In genomic region chr7:112009081-112009480, GRCh38 we compare ENCODE assay signal across 12 cellular contexts.
DNase-seq lines count a peak whose midpoint lies in the region; ATAC-seq and TF ChIP-seq lines count a peak whose summit lies in the region.
"Had no signal": no experiment of that assay in that cellular context is flagged by ENCODE, and none has a peak within 500 bp of the region (broad histone marks: within the 10 kb centered on the region; RNA-seq: fewer than 3 reads in every experiment).

No MANE protein-coding gene starts in this region.

- no peaks in the 10 kb centered on the region for H3K36me3 ChIP-seq in lung (ENCODE audit: control insufficient read depth in 2 of 2, insufficient read depth in 2 of 2, low read length in 2 of 2)
- no peaks in the 10 kb centered on the region for H3K36me3 ChIP-seq in hepatocyte (replicated peaks; ENCODE audit: insufficient read depth, low read depth)
- no peaks in the 10 kb centered on the region for H3K36me3 ChIP-seq in aorta (ENCODE audit: control insufficient read depth in 1 of 2, insufficient read depth in 2 of 2, low read length in 1 of 2)
- H3K36me3 ChIP-seq: colonic mucosa, right atrium auricular region had no signal

- peaks cover 7 to 12% of the 10 kb centered on the region in 2 donors for H3K4me1 ChIP-seq in lung (ENCODE audit: control insufficient read depth in 2 of 2, insufficient read depth in 2 of 2, low read length in 2 of 2)
- no peaks in the 10 kb centered on the region for H3K4me1 ChIP-seq in hepatocyte (ENCODE audit: insufficient read depth)
- H3K4me1 ChIP-seq in aorta (ENCODE audit: control insufficient read depth in 1 of 2, insufficient read depth in 2 of 2, low read length in 2 of 2): peaks cover 0 to 2% of the 10 kb centered on the region in 2 donors
- H3K4me1 ChIP-seq: colonic mucosa had no signal

- H3K4me3 ChIP-seq in lung (no peak overlapping the region), hepatocyte (no peak overlapping the region), aorta (ENCODE audit: low read length in 2 of 2) (no peak overlapping the region)
- H3K4me3 ChIP-seq: colonic mucosa, right atrium auricular region had no signal

- H3K27me3 ChIP-seq in lung (ENCODE audit: control insufficient read depth, insufficient read depth) (no peaks in the 10 kb centered on the region), hepatocyte (no peaks in the 10 kb centered on the region), aorta (ENCODE audit: control insufficient read depth in 1 of 2, insufficient read depth in 2 of 2, low read length in 1 of 2) (peaks cover 0 to 3% of the 10 kb centered on the region in 2 donors)
- H3K27me3 ChIP-seq: colonic mucosa, right atrium auricular region had no signal

- no peak overlapping the region for H3K4me2 ChIP-seq in hepatocyte

- no peaks in the 10 kb centered on the region for H3K9me2 ChIP-seq in hepatocyte (replicated peaks; ENCODE audit: insufficient read depth)

- H3K9me3 ChIP-seq in lung (ENCODE audit: control insufficient read depth in 2 of 2, insufficient read depth in 1 of 2, low read length in 1 of 2): no peaks in the 10 kb centered on the region
- H3K9me3 ChIP-seq in hepatocyte (ENCODE audit: low read depth): no peaks in the 10 kb centered on the region
- H3K9me3 ChIP-seq in aorta (ENCODE audit: control insufficient read depth, low read length): peaks cover 3% of the 10 kb centered on the region
- H3K9me3 ChIP-seq: colonic mucosa, right atrium auricular region had no signal

- no peak overlapping the region for H3K27ac ChIP-seq in lung (ENCODE audit: low read depth in 1 of 2, low read length in 1 of 2)
- H3K27ac ChIP-seq in hepatocyte: no peak overlapping the region
- H3K27ac ChIP-seq in aorta (ENCODE audit: low read depth in 1 of 2, low read length in 2 of 2): no peak overlapping the region
- H3K27ac ChIP-seq: colonic mucosa, right atrium auricular region had no signal

- ATAC-seq in GM18867 (IDR thresholded peaks at IDR 0.05; ENCODE audit: unreplicated experiment): peak; percentile 72
- ATAC-seq in HG02981 (IDR thresholded peaks at IDR 0.05; ENCODE audit: unreplicated experiment): peak; percentile 54
- ATAC-seq in lung (ENCODE audit: insufficient read depth, low FRiP score): peak; percentile 64
- no peak for ATAC-seq in GM21360 (IDR thresholded peaks at IDR 0.05; ENCODE audit: unreplicated experiment)
- ATAC-seq in aorta (ENCODE audit: low FRiP score): no peak
- ATAC-seq: Right ventricle myocardium inferior had no signal

- TF ChIP-seq CTCF in lung (IDR thresholded peaks at IDR 0.05; ENCODE audit: control extremely low read depth, extremely low read depth) (no peak), hepatocyte (IDR thresholded peaks at IDR 0.05; ENCODE audit: poor library complexity) (no peak)

- DNase-seq in SW 1271 (lab: John Stamatoyannopoulos, UW): peak; percentile 22 to 59
- no peak for DNase-seq in lung (ENCODE audit: low spot score)
- DNase-seq in hepatocyte (ENCODE audit: low spot score): no peak
- DNase-seq in aorta: no peak
- no peak for DNase-seq in activated CD4-positive, alpha-beta T cell treated with anti-CD3 and anti-CD28 coated beads for 48 hours
- DNase-seq: colonic mucosa, GOT3 had no signal

- no peak overlapping the region for H2AFZ ChIP-seq in hepatocyte

- intact Hi-C loops in aorta (cut with DNase I): no loop called here

- H3K79me2 ChIP-seq in hepatocyte: peaks cover 9% of the 10 kb centered on the region

- no peaks in the 10 kb centered on the region for H4K20me1 ChIP-seq in hepatocyte (ENCODE audit: insufficient read depth, poor library complexity, severe bottlenecking)

Comparison
In these comparisons a context has a peak if more than half of its experiments do, and no peak if none do; other contexts are left out.
1. ATAC-seq: peak in GM18867 (single experiment), HG02981 (single experiment) and lung (single experiment); none in GM21360 (single experiment) and aorta (single experiment).
2. DNase-seq: peak in SW 1271 (2 of 2); none in lung (single experiment), hepatocyte (single experiment), aorta (0 of 2) and activated CD4-positive, alpha-beta T cell treated with anti-CD3 and anti-CD28 coated beads for 48 hours (single experiment).